ENCODE assay signal across 16 cellular contexts in the genomic region with DNA sequence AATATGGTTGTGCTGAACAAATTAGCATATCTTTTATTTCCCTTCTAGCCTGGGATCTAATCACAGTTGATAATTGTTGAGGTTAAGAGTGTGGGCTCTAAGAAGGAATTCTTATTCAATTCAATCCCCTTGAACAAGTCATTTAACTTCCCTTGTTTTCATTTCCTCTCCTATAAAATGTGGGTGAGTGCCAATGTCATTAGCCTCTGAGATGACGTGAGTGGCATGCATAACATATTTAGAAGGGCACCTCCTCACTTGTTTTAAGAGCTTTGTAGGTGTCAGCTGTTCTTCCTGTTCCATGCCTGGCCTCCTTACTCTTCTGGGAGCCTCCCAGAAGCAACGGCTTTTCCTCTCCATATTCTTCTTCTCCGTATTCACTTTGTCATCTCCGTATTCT.
"Had no signal": no experiment of that assay in that cellular context is flagged by ENCODE, and none has a peak within 500 bp of the region (broad histone marks: within the 10 kb centered on the region; RNA-seq: fewer than 3 reads in every experiment).

No MANE protein-coding gene starts in this region.

- DNase-seq: activated CD4-positive, alpha-beta T cell treated with anti-CD3 and anti-CD28 coated beads, Interleukin-2, amount 10 ng/mL, durations not matched to agents 7 days and 5 days; activated CD8-positive, alpha-beta T cell treated with anti-CD3 and anti-CD28 coated beads, Interleukin-2, amount 10 ng/mL, durations not matched to agents 7 days and 5 days; activated effector memory CD4-positive, alpha-beta T cell treated with Interleukin-2 at 50 U/mL for 16 hours; activated naive CD4-positive, alpha-beta T cell treated with anti-CD3 and anti-CD28 coated beads, Interleukin-2, amount 10 ng/mL, durations not matched to agents 7 days and 5 days; activated naive CD8-positive, alpha-beta T cell treated with anti-CD3 and anti-CD28 coated beads, Interleukin-2, amount 50 U/mL, for 24 hours; activated T-cell treated with anti-CD3 and anti-CD28 coated beads, Interleukin-2, amount 50 U/mL, for 24 hours; anterior cingulate cortex; cerebellar nuclear complex; cortex of kidney; effector CD4-positive, alpha-beta T cell; left cardiac atrium; natural killer cell; ovary; stimulated activated CD4-positive, alpha-beta T cell treated with anti-CD3 and anti-CD28 coated beads, Interleukin-4, amount 100 ng/mL, for 24 hours; stomach; T-cell had no signal
